Comparison of ENCODE assay signal across 8 cellular contexts in genomic region chr6:157379656-157380457, GRCh38. TPM values are rescaled to one million over a fixed set of nuclear protein-coding genes. Genes with fewer than 3 reads are reported as not detected.
A peak's percentile ranks its signal among the peaks of the same experiment; 100 is the strongest.
DNase-seq lines count a peak whose midpoint lies in the region; ATAC-seq and TF ChIP-seq lines count a peak whose summit lies in the region.

No MANE protein-coding gene starts in this region.

- H3K27me3 ChIP-seq in adrenal gland (no peaks in the 10 kb centered on the region), heart right ventricle (no peaks in the 10 kb centered on the region)

- H3K36me3 ChIP-seq in adrenal gland (replicated peaks in 1 of 2), result no peaks in the 10 kb centered on the region
- peaks cover 0 to 2% (median 0%) of the 10 kb centered on the region in 9 donors for H3K36me3 ChIP-seq in heart right ventricle

- TF ChIP-seq POLR2A in GM15510 (IDR thresholded peaks at IDR 0.05; ENCODE audit: borderline replicate concordance, extremely low read depth, insufficient read length) (peak; percentile 37), adrenal gland (IDR thresholded peaks at IDR 0.05) (no peak)

- H3K27ac ChIP-seq in adrenal gland, result peak overlapping the region; percentile 65 to 94 (median 91)
- peak overlapping the region; percentile 76 to 98 (median 96) for H3K27ac ChIP-seq in heart right ventricle

- H3K4me3 ChIP-seq in adrenal gland, result peak overlapping the region; percentile 58 to 99 (median 92)
- H3K4me3 ChIP-seq in heart right ventricle, result peak overlapping the region; percentile 74 to 99 (median 95)

- peak; percentile 99 for DNase-seq in NCI-H146 (lab: John Stamatoyannopoulos, UW)
- peak; percentile 84 for DNase-seq in T follicular helper cell (ENCODE audit: low read depth)
- peak; percentile 87 to 95 (median 91) for DNase-seq in adrenal gland
- peak; percentile 87 to 94 for DNase-seq in heart right ventricle
- DNase-seq in posterior cingulate gyrus, result peak; percentile 87 to 99 (median 94)
- DNase-seq in type B pancreatic cell (ENCODE audit: extremely low spot score, unreplicated experiment), result peak; percentile 88

- H3K27me3 Mint-ChIP-seq in type B pancreatic cell, result peaks cover 14% of the 10 kb centered on the region

- H3K4me3 Mint-ChIP-seq in type B pancreatic cell, result peak overlapping the region; percentile 89

- no peak for TF ChIP-seq CTCF in adrenal gland (IDR thresholded peaks at IDR 0.05)
- no peak for TF ChIP-seq CTCF in heart right ventricle (IDR thresholded peaks at IDR 0.05)
- TF ChIP-seq CTCF in type B pancreatic cell (conservative IDR thresholded peaks at IDR 0.05), result no peak

- peaks cover 21% of the 10 kb centered on the region for H3K4me1 Mint-ChIP-seq in type B pancreatic cell (ENCODE audit: unreplicated experiment)

- H3K9me3 Mint-ChIP-seq in type B pancreatic cell, result no peaks in the 10 kb centered on the region

- intact Hi-C loops in adrenal gland (cut with DNase I), result no loop called here
- intact Hi-C loops in heart right ventricle (cut with DNase I), result loop anchor here in 9 of 10 donors (2.0 to 10.0 kb wide), 11 partner anchors 52 to 287 kb away; partner anchors contain the start of gene TMEM242 (in 7 of the 9)
- intact Hi-C loops in posterior cingulate gyrus (cut with DNase I), result loop anchor here (2.0 to 5.0 kb wide), 3 partner anchors 55 to 82 kb away; no protein-coding TSS in a partner anchor

- ATAC-seq in HG02884 (IDR thresholded peaks at IDR 0.05; ENCODE audit: unreplicated experiment) (peak; percentile 69), heart right ventricle (peak; percentile 90 to 95 (median 94))

- peaks cover 9 to 29% of the 10 kb centered on the region in 2 donors for H3K4me1 ChIP-seq in adrenal gland (replicated peaks in 1 of 2)
- H3K4me1 ChIP-seq in heart right ventricle, result peaks cover 0 to 31% (median 22%) of the 10 kb centered on the region in 9 donors

- H3K9me3 ChIP-seq in adrenal gland (replicated peaks in 1 of 3) (no peaks in the 10 kb centered on the region), heart right ventricle (no peaks in the 10 kb centered on the region)

- WGBS in adrenal gland, 4 donors, result 0 to 1% (median 1%) methylated on average over 14 to 45 of the region's 45 CpGs
- 1% methylated on average over 41 to 45 of the region's 45 CpGs for WGBS in heart right ventricle, 2 donors

- no peaks in the 10 kb centered on the region for H3K36me3 Mint-ChIP-seq in type B pancreatic cell

- peak overlapping the region; percentile 61 for H3K27ac Mint-ChIP-seq in type B pancreatic cell

RNA-seq across cellular contexts. Expression of gene ZDHHC14, which starts 1.1 kb away (rescaled TPM):
- 10 to 100 TPM in 3 of 8 donors, 1 to 10 TPM in 5; 7.3 to 14.3 (median 9.7) TPM for total RNA-seq in adrenal gland
- 1 to 10 TPM; 7.8 to 9.0 (median 8.2) TPM for polyA plus RNA-seq in adrenal gland
- 10 to 100 TPM in 9 of 10 donors, 1 to 10 TPM in 1; 9.1 to 31.2 (median 16.3) TPM for total RNA-seq in heart right ventricle
- 1 to 10 TPM; 7.7 to 9.9 TPM for polyA plus RNA-seq in heart right ventricle
- total RNA-seq in type B pancreatic cell (ENCODE audit: low replicate concordance), result 11.1 and 15.6 TPM in 2 replicates

RNA-seq across cellular contexts. Expression of gene TMEM242, which starts 56.5 kb away (rescaled TPM):
- total RNA-seq in adrenal gland (10 to 100 TPM in 4 of 8 donors, 1 to 10 TPM in 4; 7.7 to 17.2 (median 12.6) TPM), heart right ventricle (10 to 100 TPM; 12.5 to 18.7 (median 16.7) TPM), type B pancreatic cell (ENCODE audit: low replicate concordance) (10.1 and 11.7 TPM in 2 replicates)
- polyA plus RNA-seq in adrenal gland (10 to 100 TPM in 1 of 3 donors, 1 to 10 TPM in 2; 7.4 to 16.2 (median 8.2) TPM), heart right ventricle (10 to 100 TPM in 1 of 2 donors, 1 to 10 TPM in 1; 8.9 to 14.2 TPM)

Comparison
In these comparisons a context has a peak if more than half of its experiments do, and no peak if none do; other contexts are left out.
1. Peak in every context shown above with its lines: DNase-seq, ATAC-seq, H3K4me3 ChIP-seq and H3K27ac ChIP-seq.
2. intact Hi-C loops: an anchor here in heart right ventricle (2.0 to 10.0 kb wide) and posterior cingulate gyrus (2.0 to 5.0 kb wide); none called in adrenal gland.